In the genomic region with DNA sequence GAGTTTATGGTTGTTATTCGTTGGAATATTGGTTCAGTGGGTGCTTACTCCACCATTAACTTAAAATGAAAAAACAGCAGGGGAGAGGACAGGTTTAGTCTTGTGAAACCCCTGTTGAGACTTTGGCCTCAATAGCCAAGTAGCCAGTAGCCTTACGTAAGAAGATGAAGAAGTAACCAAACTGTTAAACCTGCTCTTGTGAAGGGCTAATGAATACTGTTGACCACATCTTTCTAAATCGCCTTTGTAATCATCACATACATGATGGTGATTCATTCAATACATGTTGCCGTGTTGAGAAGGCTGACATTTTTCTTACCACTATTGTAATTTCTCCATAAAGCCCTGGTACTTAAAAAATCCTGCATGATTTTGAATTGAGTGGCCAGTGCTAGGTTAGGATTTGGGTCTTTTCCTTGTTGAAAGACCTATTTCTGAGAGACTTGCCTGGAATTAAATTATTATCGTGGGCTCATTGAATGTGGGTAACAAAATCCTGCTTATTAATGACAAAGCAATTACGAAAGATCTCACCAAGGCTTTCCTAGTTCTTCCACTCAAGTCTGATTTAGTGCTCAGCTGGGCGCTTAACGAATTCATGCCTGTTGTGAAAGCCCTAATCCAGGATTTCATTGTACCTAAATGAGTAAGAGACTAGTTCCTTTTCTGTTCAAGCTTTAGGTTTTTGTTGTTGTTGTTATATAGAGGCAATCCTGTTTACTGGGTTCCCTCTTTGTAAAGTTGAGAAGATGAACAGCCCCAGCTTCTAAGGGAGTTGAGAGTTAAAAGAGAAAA, we compare ENCODE assay signal across 17 cellular contexts.
"Had no signal": no experiment of that assay in that cellular context is flagged by ENCODE, and none has a peak within 500 bp of the region (broad histone marks: within the 10 kb centered on the region; RNA-seq: fewer than 3 reads in every experiment).

No MANE protein-coding gene starts in this region.

- H3K27me3 ChIP-seq: body of pancreas, esophagus squamous epithelium, testis had no signal

- H3K4me3 ChIP-seq: body of pancreas, esophagus squamous epithelium, lung, skin epidermis, testis had no signal

- H3K9me3 Mint-ChIP-seq: activated CD4-positive, alpha-beta memory T cell treated with anti-CD3 and anti-CD28 coated beads for 36 hours; dendritic cell treated with granulocyte-macrophage colony-stimulating factor and Interleukin-4, amounts not matched to agents 40 ng/mL and 50 ng/mL, for 4 days; naive B cell; stimulated activated naive CD8-positive, alpha-beta T cell treated with anti-CD3 and anti-CD28 coated beads, Interleukin-15, amount 100 ng/mL, for 72 hours had no signal

- H2AFZ ChIP-seq: parathyroid adenoma had no signal

- H3K27me3 Mint-ChIP-seq: activated CD4-positive, alpha-beta memory T cell treated with anti-CD3 and anti-CD28 coated beads for 36 hours; dendritic cell treated with granulocyte-macrophage colony-stimulating factor and Interleukin-4, amounts not matched to agents 40 ng/mL and 50 ng/mL, for 4 days; naive B cell; stimulated activated naive CD8-positive, alpha-beta T cell treated with anti-CD3 and anti-CD28 coated beads, Interleukin-15, amount 100 ng/mL, for 72 hours had no signal

- ATAC-seq: body of pancreas; stimulated activated naive CD8-positive, alpha-beta T cell treated with anti-CD3 and anti-CD28 coated beads, Interleukin-15, amount 100 ng/mL, for 72 hours had no signal

- H3K4me1 ChIP-seq: body of pancreas, esophagus squamous epithelium, parathyroid adenoma, testis had no signal

- H3K9ac ChIP-seq: parathyroid adenoma had no signal

- H3K79me2 ChIP-seq: parathyroid adenoma had no signal

- DNase-seq: activated CD4-positive, alpha-beta memory T cell treated with anti-CD3 and anti-CD28 coated beads for 36 hours; activated gamma-delta T cell treated with Interleukin-2 at 50 U/mL for 16 hours; activated T-cell treated with anti-CD3 and anti-CD28 coated beads, Interleukin-2, amount 50 U/mL, for 48 hours; body of pancreas; cerebellar nuclear complex; esophagus squamous epithelium; foreskin fibroblast; glutamatergic neuron; naive B cell; retina; stimulated activated CD4-positive, alpha-beta T cell treated with anti-CD3 and anti-CD28 coated beads, Interleukin-4, amount 100 ng/mL, for 4 hours; stimulated activated naive CD8-positive, alpha-beta T cell treated with anti-CD3 and anti-CD28 coated beads, Interleukin-15, amount 100 ng/mL, for 72 hours; testis had no signal

- H3K27ac ChIP-seq: body of pancreas, esophagus squamous epithelium, parathyroid adenoma, skin epidermis, testis had no signal

- H3K27ac Mint-ChIP-seq: activated CD4-positive, alpha-beta memory T cell treated with anti-CD3 and anti-CD28 coated beads for 36 hours; dendritic cell treated with granulocyte-macrophage colony-stimulating factor and Interleukin-4, amounts not matched to agents 40 ng/mL and 50 ng/mL, for 4 days; naive B cell; stimulated activated naive CD8-positive, alpha-beta T cell treated with anti-CD3 and anti-CD28 coated beads, Interleukin-15, amount 100 ng/mL, for 72 hours had no signal

- H3K4me1 Mint-ChIP-seq: naive B cell had no signal

- H3K4me3 Mint-ChIP-seq: activated CD4-positive, alpha-beta memory T cell treated with anti-CD3 and anti-CD28 coated beads for 36 hours; dendritic cell treated with granulocyte-macrophage colony-stimulating factor and Interleukin-4, amounts not matched to agents 40 ng/mL and 50 ng/mL, for 4 days; naive B cell; stimulated activated naive CD8-positive, alpha-beta T cell treated with anti-CD3 and anti-CD28 coated beads, Interleukin-15, amount 100 ng/mL, for 72 hours had no signal

- H3K9me3 ChIP-seq: body of pancreas, esophagus squamous epithelium, testis had no signal
